Comparison of ENCODE assay signal across 10 cellular contexts in the genomic region with DNA sequence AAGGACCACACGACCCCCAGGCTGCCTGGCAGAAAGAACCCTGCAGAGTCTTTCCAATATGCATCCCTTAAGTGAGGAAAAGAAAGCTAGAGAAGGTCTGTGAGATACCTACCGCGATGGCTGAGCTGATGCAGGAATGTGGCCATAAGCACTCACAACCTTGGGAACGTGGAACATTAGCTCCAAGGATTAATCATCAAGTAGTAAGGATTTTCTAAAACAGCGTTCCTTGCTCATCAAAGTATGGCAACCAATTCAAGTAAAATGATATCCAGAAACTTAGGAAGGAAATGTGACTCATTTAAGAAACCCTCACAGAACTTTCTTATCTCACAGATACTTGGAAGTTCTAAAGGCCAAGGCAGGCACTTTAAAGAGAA. TPM values are rescaled to one million over a fixed set of nuclear protein-coding genes. Genes with fewer than 3 reads are reported as not detected.
DNase-seq lines count a peak whose midpoint lies in the region; ATAC-seq, FAIRE-seq and TF ChIP-seq lines count a peak whose summit lies in the region.
"Had no signal": no experiment of that assay in that cellular context is flagged by ENCODE, and none has a peak within 500 bp of the region (broad histone marks: within the 10 kb centered on the region; RNA-seq: fewer than 3 reads in every experiment).

No MANE protein-coding gene starts in this region.

- H3K4me1 ChIP-seq in astrocyte (ENCODE audit: insufficient read depth, low read length) (peaks cover 73% of the 10 kb centered on the region), liver (ENCODE audit: control insufficient read depth in 4 of 4, insufficient read depth in 4 of 4, low read length in 3 of 4) (peaks cover 14 to 31% (median 24%) of the 10 kb centered on the region in 4 donors)

- H3K27ac ChIP-seq in astrocyte (ENCODE audit: low read depth, low read length) (peak overlapping the region; percentile 87), liver (ENCODE audit: low read depth in 1 of 2, low read length in 2 of 2) (peak overlapping the region in 1 of 2 donors; percentile 19)

- ATAC-seq in HG03025 (IDR thresholded peaks at IDR 0.05; ENCODE audit: low FRiP score, unreplicated experiment), result no peak
- no peak for ATAC-seq in HG03520 (IDR thresholded peaks at IDR 0.05; ENCODE audit: unreplicated experiment)

- TF ChIP-seq CTCF in AG04449 (IDR thresholded peaks at IDR 0.05; ENCODE audit: insufficient read depth, low read length, missing control alignments) (no peak), HFF-Myc (IDR thresholded peaks at IDR 0.05; ENCODE audit: low read depth, low read length, missing control alignments) (no peak), astrocyte (IDR thresholded peaks at IDR 0.05; ENCODE audit: insufficient read depth, low read depth, low read length) (no peak), liver (IDR thresholded peaks at IDR 0.05; ENCODE audit: low read depth, low read length, missing input control) (no peak)

- POLR2A ChIA-PET in AG04449 (lab: Yijun Ruan, JAX), result interaction anchor here (0.9 to 5.9 kb wide), 2 partner anchors 11 to 12 kb away, joined by 6 to 46 read pairs; partner anchors contain the start of gene PACSIN2

- H3K4me2 ChIP-seq in astrocyte (ENCODE audit: low read length), result peak overlapping the region; percentile 81

- peak overlapping the region; percentile 63 for H3K4me3 Mint-ChIP-seq in astrocyte (ENCODE audit: unreplicated experiment)

- H3K79me2 ChIP-seq in astrocyte (ENCODE audit: insufficient read depth, low read length), result peaks cover 93% of the 10 kb centered on the region

- H3K9me3 ChIP-seq in astrocyte (ENCODE audit: insufficient read depth, low read depth, low read length), result no peaks in the 10 kb centered on the region
- H3K9me3 ChIP-seq in liver (ENCODE audit: control insufficient read depth in 4 of 4, low read length in 3 of 4), result no peaks in the 10 kb centered on the region

- no peak overlapping the region for H2AFZ ChIP-seq in astrocyte (ENCODE audit: low read depth, low read length)

- H3K36me3 Mint-ChIP-seq in astrocyte (ENCODE audit: low read depth, unreplicated experiment), result peaks cover 1% of the 10 kb centered on the region

- H3K9ac ChIP-seq in astrocyte (ENCODE audit: low read length) (peak overlapping the region; percentile 73), liver (ENCODE audit: low read depth in 1 of 2, low read length in 2 of 2) (no peak overlapping the region)

- H3K4me3 ChIP-seq in AG04449 (ENCODE audit: low read depth, low read length) (peak overlapping the region; percentile 38), HFF-Myc (replicated peaks; ENCODE audit: low read depth, low read length) (peak overlapping the region; percentile 30), astrocyte (ENCODE audit: insufficient read depth, low read depth, low read length) (peak overlapping the region; percentile 40), liver (ENCODE audit: low read depth in 1 of 3, low read length in 3 of 3) (no peak overlapping the region)

- H3K27ac Mint-ChIP-seq in astrocyte (ENCODE audit: unreplicated experiment), result peak overlapping the region; percentile 94

- peaks cover 63% of the 10 kb centered on the region for H4K20me1 ChIP-seq in astrocyte (ENCODE audit: insufficient read depth, low read length)

- H3K4me1 Mint-ChIP-seq in astrocyte (ENCODE audit: low read depth, unreplicated experiment), result peaks cover 89% of the 10 kb centered on the region

- CTCF ChIA-PET in AG04449 (lab: Yijun Ruan, JAX), result interaction anchor here (0.8 to 4.3 kb wide), 3 partner anchors 11 to 19 kb away, joined by 3 to 23 read pairs (median 15); partner anchors contain the start of gene PACSIN2

- no peak for TF ChIP-seq RAD21 in liver (IDR thresholded peaks at IDR 0.05)

- no peaks in the 10 kb centered on the region for H3K9me3 Mint-ChIP-seq in astrocyte (ENCODE audit: unreplicated experiment)

- FAIRE-seq in astrocyte (lab: Jason Lieb, UNC), result peak; percentile 80

- H3K27me3 ChIP-seq in astrocyte (ENCODE audit: insufficient read depth, low read length) (no peaks in the 10 kb centered on the region), liver (ENCODE audit: control insufficient read depth in 4 of 4, insufficient read depth in 4 of 4, low read length in 3 of 4) (no peaks in the 10 kb centered on the region)

- DNase-seq in AG04449 (ENCODE audit: low read depth, low spot score) (peak; percentile 45), HFF-Myc (ENCODE audit: extremely low read depth, low read depth) (no peak), astrocyte (ENCODE audit: low read depth) (peak; percentile 92), globus pallidus (ENCODE audit: low spot score) (no peak), DMS153 (lab: John Stamatoyannopoulos, UW) (no peak)
- DNase-seq: GF-D8, NCI-H446 had no signal

- 63% methylated on average over 5 of the region's 5 CpGs for WGBS in liver

- H3K36me3 ChIP-seq in astrocyte (ENCODE audit: insufficient read depth, low read length) (no peaks in the 10 kb centered on the region), liver (ENCODE audit: control insufficient read depth in 4 of 4, insufficient read depth in 3 of 4, low read depth in 1 of 4, low read length in 3 of 4) (no peaks in the 10 kb centered on the region)

- H3K27me3 Mint-ChIP-seq in astrocyte (ENCODE audit: low read depth, unreplicated experiment), result no peaks in the 10 kb centered on the region

TF ChIP-seq in liver, 16 proteins besides CTCF, POLR2A, EP300 and RAD21:
- TF ChIP-seq JUND (IDR thresholded peaks at IDR 0.05) (peak in 1 of 2 donors; percentile 58), FOXA2 (IDR thresholded peaks at IDR 0.05) (no peak), NR2F2 (IDR thresholded peaks at IDR 0.05) (peak; percentile 46), EGR1 (IDR thresholded peaks at IDR 0.05; ENCODE audit: low read depth in 2 of 2) (no peak)

RNA-seq across cellular contexts. Expression of gene PACSIN2, which starts 12.8 kb away (rescaled TPM):
- total RNA-seq in astrocyte, result 84.1 and 87.8 TPM in 2 replicates
- total RNA-seq in liver, result 10 to 100 TPM; 15.4 to 31.4 TPM
- 10 to 100 TPM in 1 of 2 donors, 1 to 10 TPM in 1; 9.1 to 18.6 TPM for polyA plus RNA-seq in liver

Comparison
In these comparisons a context has a peak if more than half of its experiments do, and no peak if none do; other contexts are left out.
1. DNase-seq: peak in AG04449 (single experiment) and astrocyte (single experiment); none in HFF-Myc (single experiment), globus pallidus (single experiment) and DMS153 (single experiment).
2. H3K4me3 ChIP-seq: peak in AG04449 (single experiment), HFF-Myc (single experiment) and astrocyte (single experiment); none in liver (0 of 3).